In the genomic region with DNA sequence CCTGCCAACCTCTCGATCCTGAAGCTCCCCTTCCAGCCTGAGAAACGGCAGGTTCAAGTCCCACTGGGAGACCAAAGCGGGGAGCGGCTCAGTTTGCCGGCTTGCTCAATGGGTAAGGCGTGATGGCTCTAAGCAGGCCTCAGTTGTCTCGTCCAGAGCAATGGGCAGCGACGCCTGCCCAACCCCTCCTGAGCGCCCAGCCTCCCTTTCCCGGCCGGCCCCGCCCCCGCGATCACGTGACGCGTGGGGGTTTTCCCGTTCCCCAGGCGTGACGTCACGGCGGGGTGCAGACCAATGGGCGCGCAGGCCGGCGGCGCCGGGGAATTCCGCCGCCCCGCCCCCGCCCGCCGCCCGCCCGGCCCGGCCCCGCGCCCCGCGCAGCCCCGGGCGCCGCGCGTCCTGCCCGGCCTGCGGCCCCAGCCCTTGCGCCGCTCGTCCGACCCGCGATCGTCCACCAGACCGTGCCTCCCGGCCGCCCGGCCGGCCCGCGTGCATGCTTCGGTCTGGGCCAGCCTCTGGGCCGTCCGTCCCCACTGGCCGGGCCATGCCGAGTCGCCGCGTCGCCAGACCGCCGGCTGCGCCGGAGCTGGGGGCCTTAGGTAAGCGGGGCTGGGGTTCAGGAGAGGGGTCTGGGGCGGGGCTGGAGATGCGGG, we compare ENCODE assay signal across 8 cellular contexts. TPM values are rescaled to one million over a fixed set of nuclear protein-coding genes. Genes with fewer than 3 reads are reported as not detected.
DNase-seq lines count a peak whose midpoint lies in the region; ATAC-seq lines count a peak whose summit lies in the region.

A gene with protein sequence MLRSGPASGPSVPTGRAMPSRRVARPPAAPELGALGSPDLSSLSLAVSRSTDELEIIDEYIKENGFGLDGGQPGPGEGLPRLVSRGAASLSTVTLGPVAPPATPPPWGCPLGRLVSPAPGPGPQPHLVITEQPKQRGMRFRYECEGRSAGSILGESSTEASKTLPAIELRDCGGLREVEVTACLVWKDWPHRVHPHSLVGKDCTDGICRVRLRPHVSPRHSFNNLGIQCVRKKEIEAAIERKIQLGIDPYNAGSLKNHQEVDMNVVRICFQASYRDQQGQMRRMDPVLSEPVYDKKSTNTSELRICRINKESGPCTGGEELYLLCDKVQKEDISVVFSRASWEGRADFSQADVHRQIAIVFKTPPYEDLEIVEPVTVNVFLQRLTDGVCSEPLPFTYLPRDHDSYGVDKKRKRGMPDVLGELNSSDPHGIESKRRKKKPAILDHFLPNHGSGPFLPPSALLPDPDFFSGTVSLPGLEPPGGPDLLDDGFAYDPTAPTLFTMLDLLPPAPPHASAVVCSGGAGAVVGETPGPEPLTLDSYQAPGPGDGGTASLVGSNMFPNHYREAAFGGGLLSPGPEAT (plus strand): TSS at position 378 of the 653 bp plus-strand sequence. CDS start 116 bp downstream, at position 494.

- peak; percentile 14 to 91 (median 72) for DNase-seq in C1 segment of cervical spinal cord (lab: John Stamatoyannopoulos, UW)
- DNase-seq in NCI-H774 (lab: John Stamatoyannopoulos, UW) = peak; percentile 89
- peak; percentile 85 to 98 for DNase-seq in activated CD8-positive, alpha-beta memory T cell treated with anti-CD3 and anti-CD28 coated beads for 1 hour (ENCODE audit: extremely low read depth in 1 of 2, low read depth in 1 of 2)
- DNase-seq in effector CD4-positive, alpha-beta T cell = peak; percentile 96
- peak; percentile 93 to 96 for DNase-seq in lung microvascular endothelial cell (ENCODE audit: low read depth in 2 of 2)
- DNase-seq in stimulated activated CD4-positive, alpha-beta T cell treated with anti-CD3 and anti-CD28 coated beads, TNF-alpha, amount 100 ng/mL, for 24 hours (ENCODE audit: low read depth in 3 of 3) = peak; percentile 92 to 95 (median 94)

- ATAC-seq in GM19351 (IDR thresholded peaks at IDR 0.05; ENCODE audit: unreplicated experiment) (peak; percentile 39), HG03520 (IDR thresholded peaks at IDR 0.05; ENCODE audit: unreplicated experiment) (peak; percentile 31)

RNA-seq across cellular contexts. Expression of the gene that starts here (rescaled TPM):
- total RNA-seq in lung microvascular endothelial cell = 8.1 and 11.1 TPM in 2 replicates

Comparison
In these comparisons a context has a peak if more than half of its experiments do, and no peak if none do; other contexts are left out.
1. Peak in every context shown above with its lines: DNase-seq and ATAC-seq.